2 cellular contexts compared by ENCODE assay signal in genomic region chr2:237449193-237449797, GRCh38.
TF ChIP-seq lines count a peak whose summit lies in the region.

No MANE protein-coding gene starts in this region.

TF ChIP-seq in SK-N-SH, 30 proteins besides CTCF, POLR2A, EP300 and RAD21 (continued from another document):
- TF ChIP-seq REST (IDR thresholded peaks at IDR 0.05; ENCODE audit: low read depth, low read length) (no peak), FOSL2 (IDR thresholded peaks at IDR 0.05; ENCODE audit: borderline replicate concordance, low read depth) (no peak), NFIC (IDR thresholded peaks at IDR 0.05; ENCODE audit: borderline replicate concordance) (no peak), USF2 (IDR thresholded peaks at IDR 0.05; ENCODE audit: borderline replicate concordance, low read depth, low read length) (no peak), MEF2A (IDR thresholded peaks at IDR 0.05; ENCODE audit: borderline replicate concordance, low read depth) (no peak)

TF ChIP-seq in SK-N-SH treated with all-trans-retinoic acid at 6 μM for 48 hours, 23 proteins besides CTCF, POLR2A, EP300 and RAD21 (continued from another document):
- TF ChIP-seq PATZ1 (CRISPR knock-in tag; IDR thresholded peaks at IDR 0.05; ENCODE audit: borderline replicate concordance): no peak
- no peak for TF ChIP-seq TSHZ2 (CRISPR knock-in tag; IDR thresholded peaks at IDR 0.05)
- no peak for TF ChIP-seq ZNF70 (CRISPR knock-in tag; IDR thresholded peaks at IDR 0.05)
- no peak for TF ChIP-seq ZNF565 (CRISPR knock-in tag; conservative IDR thresholded peaks at IDR 0.05; ENCODE audit: low read depth)
- no peak for TF ChIP-seq GLIS3 (CRISPR knock-in tag; IDR thresholded peaks at IDR 0.05)
- TF ChIP-seq OSR1 (CRISPR knock-in tag; IDR thresholded peaks at IDR 0.05): no peak
- no peak for TF ChIP-seq ARNTL (CRISPR knock-in tag; IDR thresholded peaks at IDR 0.05; ENCODE audit: borderline replicate concordance, low read depth)
- no peak for TF ChIP-seq BACH2 (CRISPR knock-in tag; IDR thresholded peaks at IDR 0.05; ENCODE audit: borderline replicate concordance)
TF ChIP-seq in SK-N-SH treated with all-trans-retinoic acid at 6 μM for 48 hours: peak in this region for 0.
